Comparison of ENCODE assay signal across 16 cellular contexts in genomic region chr12:52990206-52990605, GRCh38.
"Had no signal": no experiment of that assay in that cellular context is flagged by ENCODE, and none has a peak within 500 bp of the region (broad histone marks: within the 10 kb centered on the region; RNA-seq: fewer than 3 reads in every experiment).

No MANE protein-coding gene starts in this region.

- H3K4me3 ChIP-seq: esophagus squamous epithelium, gastrocnemius medialis, heart right ventricle, left lung, spleen, tibial nerve had no signal

- H3K4me1 Mint-ChIP-seq: activated naive CD8-positive, alpha-beta T cell treated with anti-CD3 and anti-CD28 coated beads for 36 hours; stimulated activated memory B cell treated with anti-CD40 and anti-IgM and Interleukin-4, amounts not matched to agents 10 μg/mL and 1 μg/mL and 100 μg/mL, for 72 hours had no signal

- H3K9me3 Mint-ChIP-seq: activated naive CD8-positive, alpha-beta T cell treated with anti-CD3 and anti-CD28 coated beads for 36 hours; natural killer cell treated with Interleukin-12 subunit alpha and Interleukin-12 subunit beta and Interleukin-15 and Interleukin-18, amount 100 ng/mL, for 72 hours; stimulated activated memory B cell treated with anti-CD40 and anti-IgM and Interleukin-4, amounts not matched to agents 10 μg/mL and 1 μg/mL and 100 μg/mL, for 72 hours had no signal

- DNase-seq: activated CD4-positive, alpha-beta T cell treated with anti-CD3 and anti-CD28 coated beads, Interleukin-2, amount 50 U/mL, for 48 hours; activated gamma-delta T cell treated with Interleukin-2 at 50 U/mL for 16 hours; activated naive CD8-positive, alpha-beta T cell treated with anti-CD3 and anti-CD28 coated beads for 36 hours; activated T-cell treated with anti-CD3 and anti-CD28 coated beads, Interleukin-2, amount 50 U/mL, for 48 hours; anterior cingulate cortex; esophagus squamous epithelium; gastrocnemius medialis; heart right ventricle; islet precursor cell; left lung; nucleus accumbens; spleen; stimulated activated CD4-positive, alpha-beta T cell treated with anti-CD3 and anti-CD28 coated beads, Interleukin-1b, Interleukin-23, amount 100 ng/mL, for 48 hours had no signal

- H3K36me3 Mint-ChIP-seq: activated naive CD8-positive, alpha-beta T cell treated with anti-CD3 and anti-CD28 coated beads for 36 hours; natural killer cell treated with Interleukin-12 subunit alpha and Interleukin-12 subunit beta and Interleukin-15 and Interleukin-18, amount 100 ng/mL, for 72 hours; stimulated activated memory B cell treated with anti-CD40 and anti-IgM and Interleukin-4, amounts not matched to agents 10 μg/mL and 1 μg/mL and 100 μg/mL, for 72 hours had no signal

- H3K4me3 Mint-ChIP-seq: activated naive CD8-positive, alpha-beta T cell treated with anti-CD3 and anti-CD28 coated beads for 36 hours; natural killer cell treated with Interleukin-12 subunit alpha and Interleukin-12 subunit beta and Interleukin-15 and Interleukin-18, amount 100 ng/mL, for 72 hours; stimulated activated memory B cell treated with anti-CD40 and anti-IgM and Interleukin-4, amounts not matched to agents 10 μg/mL and 1 μg/mL and 100 μg/mL, for 72 hours had no signal

- H3K27me3 Mint-ChIP-seq: activated naive CD8-positive, alpha-beta T cell treated with anti-CD3 and anti-CD28 coated beads for 36 hours; natural killer cell treated with Interleukin-12 subunit alpha and Interleukin-12 subunit beta and Interleukin-15 and Interleukin-18, amount 100 ng/mL, for 72 hours had no signal

- H3K27ac Mint-ChIP-seq: activated naive CD8-positive, alpha-beta T cell treated with anti-CD3 and anti-CD28 coated beads for 36 hours; natural killer cell treated with Interleukin-12 subunit alpha and Interleukin-12 subunit beta and Interleukin-15 and Interleukin-18, amount 100 ng/mL, for 72 hours; stimulated activated memory B cell treated with anti-CD40 and anti-IgM and Interleukin-4, amounts not matched to agents 10 μg/mL and 1 μg/mL and 100 μg/mL, for 72 hours had no signal
